ENCODE assay signal across 8 cellular contexts in genomic region chr22:50563410-50564160, GRCh38. TPM values are rescaled to one million over a fixed set of nuclear protein-coding genes. Genes with fewer than 3 reads are reported as not detected.
A peak's percentile ranks its signal among the peaks of the same experiment; 100 is the strongest.
DNase-seq lines count a peak whose midpoint lies in the region; ATAC-seq and TF ChIP-seq lines count a peak whose summit lies in the region.

No MANE protein-coding gene starts in this region.

- no peaks in the 10 kb centered on the region for H3K9me3 Mint-ChIP-seq in effector memory CD8-positive, alpha-beta T cell
- peaks cover 0 to 3% (median 0%) of the 10 kb centered on the region in 11 donors for H3K9me3 Mint-ChIP-seq in naive thymus-derived CD4-positive, alpha-beta T cell

- H3K4me2 ChIP-seq in BLaER1 treated with 17β-estradiol and CSF1 and Interleukin-3, amounts not matched to agents 10 nM and 100 nM, result peak overlapping the region; percentile 83 to 99 (median 94)
- peak overlapping the region; percentile 100 for H3K4me2 ChIP-seq in MM.1S (ENCODE audit: low read depth, low read length)

- no peaks in the 10 kb centered on the region for H3K9me2 ChIP-seq in MM.1S (replicated peaks; ENCODE audit: insufficient read depth, low read length)

- H3K9me3 ChIP-seq in BLaER1 treated with 17β-estradiol and CSF1 and Interleukin-3, amounts not matched to agents 10 nM and 100 nM (replicated peaks in 1 of 11), result no peaks in the 10 kb centered on the region; a peak in 1 of 22 replicates
- H3K9me3 ChIP-seq in MM.1S (replicated peaks; ENCODE audit: insufficient read depth, low read length), result no peaks in the 10 kb centered on the region
- H3K9me3 ChIP-seq in naive thymus-derived CD4-positive, alpha-beta T cell (ENCODE audit: control insufficient read depth in 2 of 3, low read length in 3 of 3), result no peaks in the 10 kb centered on the region

- no peak for ATAC-seq in effector memory CD8-positive, alpha-beta T cell (replicated peaks)
- ATAC-seq in naive thymus-derived CD4-positive, alpha-beta T cell, result no peak
- ATAC-seq in HG03095 (IDR thresholded peaks at IDR 0.05; ENCODE audit: unreplicated experiment), result no peak
- no peak for ATAC-seq in HG02973 (IDR thresholded peaks at IDR 0.05; ENCODE audit: unreplicated experiment)

- peak overlapping the region; percentile 49 to 71 (median 58) for H3K4me3 ChIP-seq in BLaER1 treated with 17β-estradiol and CSF1 and Interleukin-3, amounts not matched to agents 10 nM and 100 nM
- peak overlapping the region; percentile 75 for H3K4me3 ChIP-seq in MM.1S (ENCODE audit: low read length)
- peak overlapping the region; percentile 75 for H3K4me3 ChIP-seq in naive thymus-derived CD4-positive, alpha-beta T cell (ENCODE audit: low read length)

- peak overlapping the region in 9 of 11 experiments; percentile 31 to 72 (median 51); a peak in 14 of 22 replicates for H3K9ac ChIP-seq in BLaER1 treated with 17β-estradiol and CSF1 and Interleukin-3, amounts not matched to agents 10 nM and 100 nM
- peak overlapping the region; percentile 43; the same call in 1 of the 2 replicates for H3K9ac ChIP-seq in MM.1S (ENCODE audit: low read length)

- peaks cover 11 to 19% (median 14%) of the 10 kb centered on the region in 11 experiments for H3K36me3 ChIP-seq in BLaER1 treated with 17β-estradiol and CSF1 and Interleukin-3, amounts not matched to agents 10 nM and 100 nM
- H3K36me3 ChIP-seq in MM.1S (replicated peaks; ENCODE audit: insufficient read depth, low read length), result no peaks in the 10 kb centered on the region
- H3K36me3 ChIP-seq in naive thymus-derived CD4-positive, alpha-beta T cell (ENCODE audit: control insufficient read depth in 2 of 3, insufficient read depth in 3 of 3, low read length in 3 of 3), result peaks cover 0 to 1% (median 0%) of the 10 kb centered on the region in 3 experiments

- peaks cover 12% of the 10 kb centered on the region for H3K36me3 Mint-ChIP-seq in effector memory CD8-positive, alpha-beta T cell (ENCODE audit: insufficient read depth)
- peaks cover 0 to 4% (median 0%) of the 10 kb centered on the region in 5 donors for H3K36me3 Mint-ChIP-seq in naive thymus-derived CD4-positive, alpha-beta T cell

- H3F3A ChIP-seq in MM.1S (ENCODE audit: insufficient read depth, low read length), result no peaks in the 10 kb centered on the region

- CTCF ChIA-PET in naive thymus-derived CD4-positive, alpha-beta T cell (lab: Charles Lee), result interaction anchor here (0.6 to 2.7 kb wide), 12 partner anchors 11 to 578 kb away, joined by 3 to 11 read pairs (median 4); partner anchors contain the start of genes KLHDC7B, SCO2 and TYMP

- peak overlapping the region; percentile 77 to 79 for H3K27ac Mint-ChIP-seq in effector memory CD8-positive, alpha-beta T cell
- H3K27ac Mint-ChIP-seq in naive thymus-derived CD4-positive, alpha-beta T cell, result peak overlapping the region; percentile 77 to 96 (median 87)

- DNase-seq in MM.1S (no peak), KBM-7 (no peak), mucosa of gallbladder (ENCODE audit: low spot score) (no peak)
- DNase-seq in effector memory CD8-positive, alpha-beta T cell, result no peak
- no peak for DNase-seq in naive thymus-derived CD4-positive, alpha-beta T cell

- H4K20me1 ChIP-seq in BLaER1 treated with 17β-estradiol and CSF1 and Interleukin-3, amounts not matched to agents 10 nM and 100 nM, result peaks cover 0 to 4% (median 0%) of the 10 kb centered on the region in 11 experiments; a peak in 1 of 22 replicates
- no peaks in the 10 kb centered on the region for H4K20me1 ChIP-seq in MM.1S (ENCODE audit: insufficient read depth, low read length)

- peak overlapping the region; percentile 99 for H2AFZ ChIP-seq in MM.1S (ENCODE audit: low read length)

- POLR2A ChIA-PET in naive thymus-derived CD4-positive, alpha-beta T cell (lab: Charles Lee), result interaction anchor here (0.9 to 4.4 kb wide), 15 partner anchors 8 to 90 kb away, joined by 3 to 33 read pairs (median 4); partner anchors contain the start of genes CHKB, LMF2, NCAPH2 and SCO2

- H3K27ac ChIP-seq in BLaER1 treated with 17β-estradiol and CSF1 and Interleukin-3, amounts not matched to agents 10 nM and 100 nM, result peak overlapping the region in 3 of 11 experiments; percentile 0 to 20 (median 13); a peak in 2 of 22 replicates
- H3K27ac ChIP-seq in MM.1S (ENCODE audit: low read length), result no peak overlapping the region
- H3K27ac ChIP-seq in naive thymus-derived CD4-positive, alpha-beta T cell (ENCODE audit: low read depth, low read length), result peak overlapping the region; percentile 67

- peaks cover 16 to 21% of the 10 kb centered on the region in 2 donors for H3K4me1 Mint-ChIP-seq in effector memory CD8-positive, alpha-beta T cell (ENCODE audit: low read depth in 2 of 2)
- H3K4me1 Mint-ChIP-seq in naive thymus-derived CD4-positive, alpha-beta T cell, result peaks cover 6 to 24% (median 14%) of the 10 kb centered on the region in 7 donors

- in situ Hi-C loops in KBM-7 (cut with MboI; ENCODE audit: low pct_unique_long_range_greater_than_20kb, low sequenced_read_pairs), result no loop called here

- TF ChIP-seq CTCF in MM.1S (IDR thresholded peaks at IDR 0.05; ENCODE audit: low read length), result no peak

- peaks cover 7 to 23% (median 19%) of the 10 kb centered on the region in 11 experiments; a peak in 18 of 22 replicates for H3K27me3 ChIP-seq in BLaER1 treated with 17β-estradiol and CSF1 and Interleukin-3, amounts not matched to agents 10 nM and 100 nM
- H3K27me3 ChIP-seq in MM.1S (replicated peaks; ENCODE audit: insufficient read depth, low read length), result peaks cover 20% of the 10 kb centered on the region
- H3K27me3 ChIP-seq in naive thymus-derived CD4-positive, alpha-beta T cell (ENCODE audit: control insufficient read depth in 2 of 2, insufficient read depth in 2 of 2, low read length in 2 of 2), result no peaks in the 10 kb centered on the region

- no peaks in the 10 kb centered on the region for H3K27me3 Mint-ChIP-seq in effector memory CD8-positive, alpha-beta T cell
- peaks cover 0 to 14% (median 0%) of the 10 kb centered on the region in 5 donors for H3K27me3 Mint-ChIP-seq in naive thymus-derived CD4-positive, alpha-beta T cell

- no peaks in the 10 kb centered on the region for H3K79me2 ChIP-seq in MM.1S (ENCODE audit: low read length)

- peak overlapping the region; percentile 91 for H3K4me3 Mint-ChIP-seq in effector memory CD8-positive, alpha-beta T cell
- peak overlapping the region; percentile 85 to 97 (median 94) for H3K4me3 Mint-ChIP-seq in naive thymus-derived CD4-positive, alpha-beta T cell

- peaks cover 7 to 13% (median 11%) of the 10 kb centered on the region in 10 experiments; a peak in 18 of 20 replicates for H3K4me1 ChIP-seq in BLaER1 treated with 17β-estradiol and CSF1 and Interleukin-3, amounts not matched to agents 10 nM and 100 nM
- H3K4me1 ChIP-seq in MM.1S (ENCODE audit: low read length), result no peaks in the 10 kb centered on the region
- H3K4me1 ChIP-seq in naive thymus-derived CD4-positive, alpha-beta T cell (ENCODE audit: control insufficient read depth in 2 of 2, insufficient read depth in 2 of 2, low read length in 2 of 2), result peaks cover 0 to 4% of the 10 kb centered on the region in 2 donors

- intact Hi-C loops in naive thymus-derived CD4-positive, alpha-beta T cell (cut with micrococcal nuclease), result loop anchor here (1.0 to 2.0 kb wide), 4 partner anchors 20 to 93 kb away; partner anchors contain the start of gene LMF2 (in 1 of the 2)

RNA-seq across cellular contexts. Expression of gene SYCE3, which starts 0.9 kb away (rescaled TPM):
- not detected for total RNA-seq in naive thymus-derived CD4-positive, alpha-beta T cell
- polyA plus RNA-seq in naive thymus-derived CD4-positive, alpha-beta T cell, result not detected
- total RNA-seq in mucosa of gallbladder, result not detected

RNA-seq across cellular contexts. Expression of gene CPT1B, which starts 14.6 kb away (rescaled TPM):
- 100 to 1,000 TPM in 1 of 5 experiments, 10 to 100 TPM in 4; 43.9 to 108 (median 66.7) TPM for total RNA-seq in naive thymus-derived CD4-positive, alpha-beta T cell
- 1 to 10 TPM in 1 of 2 donors, under 1 TPM in 1; 0.32 to 2.8 TPM for polyA plus RNA-seq in naive thymus-derived CD4-positive, alpha-beta T cell
- 32.4 TPM for total RNA-seq in mucosa of gallbladder

RNA-seq across cellular contexts. Expression of gene KLHDC7B, which starts 17.9 kb away (rescaled TPM):
- 10 to 100 TPM in 1 of 5 experiments, 1 to 10 TPM in 4; 4.4 to 17.2 (median 6.8) TPM for total RNA-seq in naive thymus-derived CD4-positive, alpha-beta T cell
- 10 to 100 TPM in 1 of 2 donors, 1 to 10 TPM in 1; 7.8 to 10.0 TPM for polyA plus RNA-seq in naive thymus-derived CD4-positive, alpha-beta T cell
- 0.17 TPM for total RNA-seq in mucosa of gallbladder

RNA-seq across cellular contexts. Expression of gene CHKB, which starts 19.1 kb away (rescaled TPM):
- 100 to 1,000 TPM; 121 to 214 (median 191) TPM for total RNA-seq in naive thymus-derived CD4-positive, alpha-beta T cell
- polyA plus RNA-seq in naive thymus-derived CD4-positive, alpha-beta T cell, result 10 to 100 TPM; 24.2 to 29.4 TPM
- total RNA-seq in mucosa of gallbladder, result 106 TPM

RNA-seq across cellular contexts. Expression of gene TYMP, which starts 33.8 kb away (rescaled TPM):
- 100 to 1,000 TPM in 2 of 5 experiments, 10 to 100 TPM in 1, 1 to 10 TPM in 2; 5.4 to 161 (median 20.4) TPM for total RNA-seq in naive thymus-derived CD4-positive, alpha-beta T cell
- 1 to 10 TPM; 2.7 to 2.8 TPM for polyA plus RNA-seq in naive thymus-derived CD4-positive, alpha-beta T cell
- total RNA-seq in mucosa of gallbladder, result 34.8 TPM
